ENCODE assay signal across 1 cellular context in genomic region chr9:113005777-113006176, GRCh38.
TF ChIP-seq lines count a peak whose summit lies in the region.

No MANE protein-coding gene starts in this region.

TF ChIP-seq in H1, 55 proteins besides CTCF, POLR2A, EP300 and RAD21:
- TF ChIP-seq CREB1 (IDR thresholded peaks at IDR 0.05) (no peak), SIX5 (IDR thresholded peaks at IDR 0.05; ENCODE audit: low read depth, low read length) (no peak), TAF7 (optimal IDR thresholded peaks at IDR 0.05; ENCODE audit: borderline replicate concordance, low read depth, low read length) (no peak)
